1 cellular context compared by ENCODE assay signal in the genomic region with DNA sequence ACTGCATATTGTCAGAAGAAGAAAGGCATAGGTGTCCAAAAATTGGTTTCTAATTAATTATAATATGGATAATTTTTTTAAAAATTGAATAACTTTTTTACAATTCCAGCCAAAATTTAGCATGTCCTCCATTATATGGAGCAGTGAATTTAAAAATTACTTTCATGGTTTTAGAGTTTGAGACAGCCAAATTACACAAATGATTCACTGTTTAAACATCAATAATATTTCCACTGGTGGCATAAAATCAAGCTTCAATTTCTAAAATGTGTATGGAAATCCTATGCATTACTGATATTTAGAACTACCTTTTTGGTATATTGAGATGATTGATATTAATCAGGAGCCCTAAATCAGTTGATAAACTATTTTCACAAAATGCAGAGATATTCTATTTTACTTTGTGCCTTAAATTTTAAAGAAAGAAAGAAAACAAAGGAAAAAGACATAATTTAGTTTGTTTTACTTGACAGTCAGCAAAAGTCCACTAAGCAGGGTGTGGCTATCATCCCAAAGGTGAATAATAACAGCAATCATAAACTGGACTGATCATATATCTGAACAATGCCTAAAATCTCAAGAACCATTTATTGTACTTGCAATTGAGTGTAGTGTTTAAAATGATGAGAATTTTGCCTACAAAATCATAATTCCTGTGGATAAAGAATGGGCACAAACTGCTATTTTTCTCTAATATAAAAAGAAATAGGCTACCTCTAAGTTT.
TF ChIP-seq lines count a peak whose summit lies in the region.

No MANE protein-coding gene starts in this region.

TF ChIP-seq in A549, 52 proteins besides CTCF, POLR2A, EP300 and RAD21 (continued from another document):
- TF ChIP-seq EHF (CRISPR knock-in tag; IDR thresholded peaks at IDR 0.05) (no peak), RFX5 (IDR thresholded peaks at IDR 0.05) (no peak)
